In the genomic region with DNA sequence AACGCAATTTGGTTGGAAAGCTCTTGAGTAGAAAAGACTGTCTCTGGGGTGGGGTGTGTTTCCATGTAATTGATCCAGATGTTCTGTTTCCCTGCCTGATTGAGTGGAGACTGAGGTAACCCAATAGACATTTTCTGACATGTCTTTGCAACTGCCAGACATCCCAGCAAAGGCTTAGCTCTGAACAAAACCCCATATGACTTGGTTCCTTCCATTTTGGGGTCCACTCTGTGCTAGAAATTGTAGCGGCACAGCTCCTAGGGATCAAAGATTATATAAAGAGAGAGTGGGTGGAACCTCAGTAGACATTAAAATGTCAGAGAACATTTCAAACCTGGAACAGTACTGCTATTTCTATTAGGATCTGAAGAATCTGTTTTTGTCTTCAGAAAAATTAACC, we compare ENCODE assay signal across 21 cellular contexts.
"Had no signal": no experiment of that assay in that cellular context is flagged by ENCODE, and none has a peak within 500 bp of the region (broad histone marks: within the 10 kb centered on the region; RNA-seq: fewer than 3 reads in every experiment).

No MANE protein-coding gene starts in this region.

- H3K4me1 ChIP-seq: parathyroid adenoma, psoas muscle, right atrium auricular region, right lobe of liver, tibial nerve, uterus had no signal

- ATAC-seq: natural killer cell treated with Interleukin-12 subunit alpha and Interleukin-12 subunit beta and Interleukin-15 and Interleukin-18, amount 100 ng/mL, for 72 hours; psoas muscle; right lobe of liver; stimulated activated memory B cell treated with anti-CD40 and anti-IgM and Interleukin-4, amounts not matched to agents 10 μg/mL and 1 μg/mL and 100 μg/mL, for 72 hours; stimulated activated naive CD8-positive, alpha-beta T cell treated with anti-CD3 and anti-CD28 coated beads, Interleukin-15, amount 100 ng/mL, for 72 hours had no signal

- H3K27me3 ChIP-seq: right atrium auricular region, right lobe of liver, tibial nerve, uterus had no signal

- DNase-seq: islet precursor cell; left ventricle myocardium inferior; mesendoderm; naive B cell; psoas muscle; right lobe of liver; stimulated activated CD4-positive, alpha-beta T cell treated with anti-CD3 and anti-CD28 coated beads, Interleukin-1b, Interleukin-23, amount 100 ng/mL, for 48 hours; stimulated activated CD4-positive, alpha-beta T cell treated with anti-CD3 and anti-CD28 coated beads, Interleukin-2, amount 100 ng/mL, for 48 hours; stimulated activated CD4-positive, alpha-beta T cell treated with anti-CD3 and anti-CD28 coated beads, Interleukin-4, amount 100 ng/mL, for 4 hours; stimulated activated CD8-positive, alpha-beta memory T cell treated with anti-CD3 and anti-CD28 coated beads, Interleukin-4, amount 100 ng/mL, for 48 hours; stimulated activated naive CD4-positive, alpha-beta T cell treated with Interleukin-2 at 50 U/mL for 16 hours; stimulated activated naive CD8-positive, alpha-beta T cell treated with anti-CD3 and anti-CD28 coated beads, Interleukin-15, amount 100 ng/mL, for 72 hours; substantia nigra; uterus had no signal

- H3K9me3 ChIP-seq: left ventricle myocardium inferior, psoas muscle, right atrium auricular region, right lobe of liver, tibial nerve, uterus had no signal

- H3K27ac ChIP-seq: left ventricle myocardium inferior, parathyroid adenoma, psoas muscle, right atrium auricular region, right lobe of liver, tibial nerve, uterus had no signal

- H3K79me2 ChIP-seq: parathyroid adenoma had no signal

- H3K4me2 ChIP-seq: smooth muscle cell had no signal

- H3K4me3 ChIP-seq: left ventricle myocardium inferior, lung, psoas muscle, right atrium auricular region, right lobe of liver, smooth muscle cell, tibial nerve, uterus had no signal

- H2AFZ ChIP-seq: parathyroid adenoma had no signal

- H3K36me3 ChIP-seq: left ventricle myocardium inferior, right atrium auricular region, right lobe of liver, tibial nerve, uterus had no signal

- H3K9ac ChIP-seq: parathyroid adenoma had no signal
